Comparison of ENCODE assay signal across 23 cellular contexts in genomic region chr5:172630482-172630881, GRCh38.
"Had no signal": no experiment of that assay in that cellular context is flagged by ENCODE, and none has a peak within 500 bp of the region (broad histone marks: within the 10 kb centered on the region; RNA-seq: fewer than 3 reads in every experiment).

No MANE protein-coding gene starts in this region.

- DNase-seq: esophagus squamous epithelium; foreskin fibroblast; glutamatergic neuron; immature natural killer cell; left cardiac atrium; left ventricle myocardium inferior; lower lobe of right lung; naive thymus-derived CD4-positive, alpha-beta T cell; nucleus accumbens; right cardiac atrium; stimulated activated CD4-positive, alpha-beta T cell treated with anti-CD3 and anti-CD28 coated beads, Interleukin-4, amount 100 ng/mL, for 1 hour; stimulated activated CD8-positive, alpha-beta memory T cell treated with anti-CD3 and anti-CD28 coated beads, Interleukin-4, amount 100 ng/mL, for 48 hours; upper lobe of right lung had no signal

- H3K4me3 ChIP-seq: esophagus squamous epithelium, gastroesophageal sphincter, left ventricle myocardium inferior, lower lobe of right lung, ovary, tibial artery, upper lobe of right lung, vagina had no signal

- H3K36me3 ChIP-seq: esophagus squamous epithelium, gastroesophageal sphincter, left ventricle myocardium inferior, lower lobe of right lung, ovary, tibial artery, upper lobe of right lung, vagina had no signal

- H3K27ac Mint-ChIP-seq: dendritic cell treated with granulocyte-macrophage colony-stimulating factor and Interleukin-4, amounts not matched to agents 40 ng/mL and 50 ng/mL, for 4 days; immature natural killer cell; memory B cell; naive thymus-derived CD4-positive, alpha-beta T cell; progenitor cell of endocrine pancreas; stimulated activated memory B cell treated with anti-CD40 and anti-IgM and Interleukin-4, amounts not matched to agents 10 μg/mL and 1 μg/mL and 100 μg/mL, for 72 hours; stimulated activated naive CD8-positive, alpha-beta T cell treated with anti-CD3 and anti-CD28 coated beads, Interleukin-15, Interleukin-2, amounts not matched to agents 100 ng/mL and 50 ng/mL, for 24 hours had no signal

- H3K36me3 Mint-ChIP-seq: immature natural killer cell; memory B cell; naive thymus-derived CD4-positive, alpha-beta T cell; stimulated activated memory B cell treated with anti-CD40 and anti-IgM and Interleukin-4, amounts not matched to agents 10 μg/mL and 1 μg/mL and 100 μg/mL, for 72 hours had no signal

- H3K27ac ChIP-seq: esophagus squamous epithelium, gastroesophageal sphincter, left ventricle myocardium inferior, lower lobe of right lung, ovary, tibial artery, upper lobe of right lung, vagina had no signal

- H3K9me3 Mint-ChIP-seq: dendritic cell treated with granulocyte-macrophage colony-stimulating factor and Interleukin-4, amounts not matched to agents 40 ng/mL and 50 ng/mL, for 4 days; immature natural killer cell; memory B cell; naive thymus-derived CD4-positive, alpha-beta T cell; stimulated activated memory B cell treated with anti-CD40 and anti-IgM and Interleukin-4, amounts not matched to agents 10 μg/mL and 1 μg/mL and 100 μg/mL, for 72 hours; stimulated activated naive CD8-positive, alpha-beta T cell treated with anti-CD3 and anti-CD28 coated beads, Interleukin-15, Interleukin-2, amounts not matched to agents 100 ng/mL and 50 ng/mL, for 24 hours had no signal

- H3K27me3 ChIP-seq: esophagus squamous epithelium, gastroesophageal sphincter, ovary, tibial artery, upper lobe of right lung, vagina had no signal

- H3K4me3 Mint-ChIP-seq: dendritic cell treated with granulocyte-macrophage colony-stimulating factor and Interleukin-4, amounts not matched to agents 40 ng/mL and 50 ng/mL, for 4 days; immature natural killer cell; memory B cell; naive thymus-derived CD4-positive, alpha-beta T cell; stimulated activated memory B cell treated with anti-CD40 and anti-IgM and Interleukin-4, amounts not matched to agents 10 μg/mL and 1 μg/mL and 100 μg/mL, for 72 hours; stimulated activated naive CD8-positive, alpha-beta T cell treated with anti-CD3 and anti-CD28 coated beads, Interleukin-15, Interleukin-2, amounts not matched to agents 100 ng/mL and 50 ng/mL, for 24 hours had no signal

- H3K4me1 ChIP-seq: gastroesophageal sphincter, left ventricle myocardium inferior, lower lobe of right lung, tibial artery, upper lobe of right lung, vagina had no signal

- H3K4me1 Mint-ChIP-seq: immature natural killer cell; memory B cell; naive thymus-derived CD4-positive, alpha-beta T cell; stimulated activated memory B cell treated with anti-CD40 and anti-IgM and Interleukin-4, amounts not matched to agents 10 μg/mL and 1 μg/mL and 100 μg/mL, for 72 hours had no signal

- H3K9me3 ChIP-seq: esophagus squamous epithelium, gastroesophageal sphincter, left ventricle myocardium inferior, lower lobe of right lung, ovary, tibial artery, upper lobe of right lung, vagina had no signal

- ATAC-seq: gastroesophageal sphincter; left cardiac atrium; lower lobe of right lung; naive thymus-derived CD4-positive, alpha-beta T cell; right cardiac atrium; stimulated activated memory B cell treated with anti-CD40 and anti-IgM and Interleukin-4, amounts not matched to agents 10 μg/mL and 1 μg/mL and 100 μg/mL, for 72 hours; upper lobe of right lung had no signal

- FAIRE-seq: kidney had no signal
